Comparison of ENCODE assay signal across 17 cellular contexts in the genomic region with DNA sequence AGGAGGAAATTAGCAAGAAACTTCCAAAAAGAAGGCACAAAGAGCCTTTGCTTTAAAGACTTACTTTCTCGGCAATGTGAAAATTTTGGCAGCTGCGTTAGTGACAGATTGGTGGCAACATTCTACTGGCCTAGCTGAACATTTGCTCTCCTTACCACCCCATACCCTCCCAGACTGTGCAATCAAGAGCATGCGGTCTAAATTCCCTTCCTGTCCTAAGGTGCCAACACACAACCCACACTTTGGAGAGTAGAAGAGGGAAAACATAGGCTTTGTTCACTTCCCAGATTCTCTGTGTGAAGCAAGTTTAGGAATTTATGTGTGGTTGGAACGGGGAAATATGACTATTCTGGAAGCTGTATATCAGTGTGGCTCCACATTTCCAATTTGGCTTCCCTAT. TPM values are rescaled to one million over a fixed set of nuclear protein-coding genes. Genes with fewer than 3 reads are reported as not detected.
DNase-seq lines count a peak whose midpoint lies in the region; ATAC-seq and TF ChIP-seq lines count a peak whose summit lies in the region.
"Had no signal": no experiment of that assay in that cellular context is flagged by ENCODE, and none has a peak within 500 bp of the region (broad histone marks: within the 10 kb centered on the region; RNA-seq: fewer than 3 reads in every experiment).

No MANE protein-coding gene starts in this region.

- no peaks in the 10 kb centered on the region for H4K20me1 ChIP-seq in mammary epithelial cell (ENCODE audit: insufficient read depth, low read length)

- dilution Hi-C loops in mammary epithelial cell (cut with HindIII; ENCODE audit: low sequenced_read_pairs), result no loop called here

- no peak for DNase-seq in mammary epithelial cell
- peak; percentile 53 for DNase-seq in middle frontal gyrus (ENCODE audit: extremely low spot score, low spot score)
- no peak for DNase-seq in tibial artery
- DNase-seq in prostate gland (ENCODE audit: low spot score), result no peak
- no peak for DNase-seq in NCI-H2107 (lab: John Stamatoyannopoulos, UW)
- DNase-seq: activated CD4-positive, alpha-beta T cell treated with anti-CD3 and anti-CD28 coated beads for 36 hours; activated CD8-positive, alpha-beta memory T cell treated with anti-CD3 and anti-CD28 coated beads, Interleukin-2, amount 50 U/mL, for 48 hours; central memory CD4-positive, alpha-beta T cell; endodermal cell; foreskin keratinocyte; naive thymus-derived CD4-positive, alpha-beta T cell; NCI-H2029 treated with DMSO at 0.1 percent for 48 hours; NCI-H524 had no signal

- no peak for TF ChIP-seq POLR2A in prostate gland (IDR thresholded peaks at IDR 0.05)

- intact Hi-C loops in mammary epithelial cell (cut with micrococcal nuclease) (no loop called here), tibial artery (cut with DNase I; ENCODE audit: low total_unique reads) (no loop called here), prostate gland (cut with DNase I) (no loop called here)

- ATAC-seq in HG03442 (IDR thresholded peaks at IDR 0.05; ENCODE audit: unreplicated experiment), result no peak
- ATAC-seq: activated CD4-positive, alpha-beta T cell treated with anti-CD3 and anti-CD28 coated beads for 36 hours; foreskin keratinocyte; left lobe of liver; naive thymus-derived CD4-positive, alpha-beta T cell had no signal

- H3K36me3 ChIP-seq in HUES64 (ENCODE audit: insufficient read depth, low read length), result no peaks in the 10 kb centered on the region
- H3K36me3 ChIP-seq in mammary epithelial cell (ENCODE audit: insufficient read depth, low read length), result no peaks in the 10 kb centered on the region
- H3K36me3 ChIP-seq in tibial artery, result no peaks in the 10 kb centered on the region
- H3K36me3 ChIP-seq in prostate gland, result no peaks in the 10 kb centered on the region

- H3K9me3 ChIP-seq in HUES64 (ENCODE audit: insufficient read depth, low read depth, low read length) (no peaks in the 10 kb centered on the region), mammary epithelial cell (replicated peaks; ENCODE audit: insufficient read depth, low read length) (no peaks in the 10 kb centered on the region), tibial artery (no peaks in the 10 kb centered on the region), prostate gland (no peaks in the 10 kb centered on the region)

- CTCF ChIA-PET in mammary epithelial cell (lab: Charles Lee; ENCODE audit: low non-redundant PET), result no interaction called here

- H3K27ac ChIP-seq in HUES64 (ENCODE audit: low read depth, low read length) (no peak overlapping the region), mammary epithelial cell (ENCODE audit: insufficient read depth, low read depth, low read length) (no peak overlapping the region), tibial artery (peak overlapping the region; percentile 46 to 63), prostate gland (peak overlapping the region in 1 of 2 donors; percentile 57)
- H3K27ac ChIP-seq: C4-2B, foreskin keratinocyte had no signal

- H3K4me1 ChIP-seq in HUES64 (ENCODE audit: insufficient read depth, low read length), result 0 out of 2 replicates have a peak, but pooled peaks cover 7% of the 10 kb centered on the region
- H3K4me1 ChIP-seq in mammary epithelial cell (ENCODE audit: insufficient read depth, low read length), result no peaks in the 10 kb centered on the region
- H3K4me1 ChIP-seq in tibial artery, result peaks cover 0 to 31% (median 21%) of the 10 kb centered on the region in 4 donors
- no peaks in the 10 kb centered on the region for H3K4me1 ChIP-seq in prostate gland (replicated peaks)
- H3K4me1 ChIP-seq: foreskin keratinocyte had no signal

- WGBS in HUES64, result 92% methylated on average over 4 of the region's 4 CpGs
- 28% methylated on average over 3 of the region's 4 CpGs for WGBS in mammary epithelial cell (ENCODE audit: low coverage, missing lambda C conversion rate)
- WGBS in prostate gland, result 35% methylated on average over 4 of the region's 4 CpGs

- TF ChIP-seq CTCF in mammary epithelial cell (conservative IDR thresholded peaks at IDR 0.05 in 1 of 2, IDR thresholded peaks at IDR 0.05 in 1 of 2; ENCODE audit: extremely low read depth in 1 of 2, insufficient read depth in 1 of 2, low read depth in 1 of 2, low read length in 2 of 2) (no peak), tibial artery (IDR thresholded peaks at IDR 0.05) (no peak), prostate gland (IDR thresholded peaks at IDR 0.05) (no peak)

- no TSS peak for BruUV-seq in mammary epithelial cell (replicated peaks; lab: Mats Ljungman, UMichigan)

- 0 out of 2 replicates have a peak overlapping the region, but pooled peaks have one; percentile 12 for H3K9ac ChIP-seq in HUES64 (ENCODE audit: low read depth, low read length)
- H3K9ac ChIP-seq in mammary epithelial cell (ENCODE audit: insufficient read depth, low read length), result no peak overlapping the region

- peak overlapping the region; percentile 62 for H2AFZ ChIP-seq in mammary epithelial cell (ENCODE audit: low read depth, low read length)

- in situ Hi-C loops in mammary epithelial cell (cut with MboI; ENCODE audit: low sequenced_read_pairs in 2 of 2), result no loop called here

- H3K4me3 ChIP-seq in HUES64 (ENCODE audit: low read length) (no peak overlapping the region), mammary epithelial cell (replicated peaks in 1 of 3; ENCODE audit: insufficient read depth in 1 of 3, low read depth in 2 of 3, low read length in 3 of 3) (no peak overlapping the region), tibial artery (no peak overlapping the region), prostate gland (no peak overlapping the region)

- H3K4me2 ChIP-seq in mammary epithelial cell (ENCODE audit: insufficient read depth, low read depth, low read length), result no peak overlapping the region

- H3K27me3 ChIP-seq in HUES64 (ENCODE audit: insufficient read depth, low read length), result no peaks in the 10 kb centered on the region
- H3K27me3 ChIP-seq in mammary epithelial cell (ENCODE audit: insufficient read depth, low read length), result no peaks in the 10 kb centered on the region
- H3K27me3 ChIP-seq in tibial artery, result no peaks in the 10 kb centered on the region
- H3K27me3 ChIP-seq in prostate gland (replicated peaks; ENCODE audit: insufficient read depth), result no peaks in the 10 kb centered on the region
- H3K27me3 ChIP-seq: foreskin keratinocyte had no signal

- H3K79me2 ChIP-seq in mammary epithelial cell (ENCODE audit: insufficient read depth, low read length), result no peaks in the 10 kb centered on the region

RNA-seq across cellular contexts. Expression of gene NEDD9, which starts 29.8 kb away (rescaled TPM):
- polyA plus RNA-seq in HUES64 (2013, experiment 1 of 2), result 6.4 TPM
- 9.9 TPM for polyA plus RNA-seq in HUES64 (2013, experiment 2 of 2)
- 10 to 100 TPM in 1 of 2 donors, 1 to 10 TPM in 1; 7.8 to 69.7 TPM for total RNA-seq in mammary epithelial cell
- polyA plus RNA-seq in mammary epithelial cell, result 4.8 TPM
- 3.5 TPM for polyA minus RNA-seq in mammary epithelial cell
- 10 to 100 TPM; 51.1 to 72.1 TPM for total RNA-seq in prostate gland

Comparison
In these comparisons a context has a peak if more than half of its experiments do, and no peak if none do; other contexts are left out.
1. H3K27ac ChIP-seq: peak in tibial artery (2 of 2); none in HUES64 (single experiment) and mammary epithelial cell (single experiment).